In the genomic region with DNA sequence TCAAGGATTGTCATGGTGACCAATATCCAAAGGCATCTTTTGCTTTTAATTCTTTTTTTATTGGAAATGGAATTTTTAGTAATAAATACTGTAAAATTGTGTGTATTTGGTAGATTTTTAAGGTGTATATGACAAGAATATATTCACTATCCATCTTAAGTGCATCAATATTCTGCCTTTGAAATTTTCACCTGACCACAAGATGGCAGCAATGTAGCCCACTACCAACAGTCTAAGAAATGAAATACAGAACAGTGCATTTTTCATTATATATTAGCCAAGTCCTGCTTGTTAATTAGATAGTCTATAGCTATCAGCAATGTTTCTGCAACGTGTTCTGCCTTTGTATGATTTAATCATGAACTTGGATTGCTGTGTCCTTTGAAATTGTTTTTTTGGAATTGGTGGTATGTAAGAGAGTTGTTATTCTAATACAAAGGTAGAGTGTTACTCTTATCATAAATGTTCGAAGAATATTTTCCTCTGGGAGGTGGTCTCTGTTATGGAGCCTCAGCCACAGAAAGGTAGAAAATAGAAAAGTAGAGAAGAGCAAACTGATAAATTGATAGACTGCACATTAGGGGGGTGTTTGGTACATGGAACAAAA, we compare ENCODE assay signal across 8 cellular contexts. TPM values are rescaled to one million over a fixed set of nuclear protein-coding genes. Genes with fewer than 3 reads are reported as not detected.
A peak's percentile ranks its signal among the peaks of the same experiment; 100 is the strongest.
DNase-seq lines count a peak whose midpoint lies in the region; ATAC-seq, FAIRE-seq and TF ChIP-seq lines count a peak whose summit lies in the region.

No MANE protein-coding gene starts in this region.

- FAIRE-seq in H1 (lab: Jason Lieb, UNC), result peak; percentile 19

- H3K4me3 ChIP-seq in H1 (ENCODE audit: extremely low read depth in 1 of 4, insufficient read depth in 2 of 4, low read depth in 3 of 4, low read length in 4 of 4) (no peak overlapping the region), neural cell (ENCODE audit: low read length) (no peak overlapping the region)

- no peak overlapping the region for H4K91ac ChIP-seq in H1 (replicated peaks; ENCODE audit: insufficient read length, low read length)

- no peaks in the 10 kb centered on the region for H3K4me1 ChIP-seq in H1 (replicated peaks in 1 of 4; ENCODE audit: control insufficient read depth in 3 of 4, insufficient read depth in 4 of 4, low read length in 3 of 4)

- H2AK5ac ChIP-seq in H1 (ENCODE audit: low read depth, low read length), result no peak overlapping the region

- H3K9ac ChIP-seq in H1 (replicated peaks in 1 of 4; ENCODE audit: extremely low read depth in 1 of 4, low read depth in 3 of 4, low read length in 3 of 4) (no peak overlapping the region), neural cell (ENCODE audit: low read length) (no peak overlapping the region)

- DNase-seq in NCI-H1417 (lab: John Stamatoyannopoulos, UW), result peak in 2 of 3 experiments; percentile 19 to 67
- no peak for DNase-seq in NCI-H1417 treated with DMSO at 0.1 percent for 48 hours (lab: John Stamatoyannopoulos, UW)
- peak; percentile 1 for DNase-seq in NCI-H774 (lab: John Stamatoyannopoulos, UW)
- no peak for DNase-seq in H1 (ENCODE audit: low read depth in 1 of 2, low spot score in 2 of 2)
- DNase-seq in stimulated activated CD4-positive, alpha-beta T cell treated with anti-CD3 and anti-CD28 coated beads, Interleukin-4, amount 100 ng/mL, for 4 hours, result no peak
- no peak for DNase-seq in NCI-H2107 treated with DMSO at 0.1 percent for 48 hours (lab: John Stamatoyannopoulos, UW; ENCODE audit: unreplicated experiment)

- POLR2A ChIA-PET in H1 (lab: Charles Lee; ENCODE audit: partially characterized antibody), result no interaction called here

- H3K79me2 ChIP-seq in H1 (ENCODE audit: control insufficient read depth in 1 of 2, insufficient read depth in 2 of 2, low read length in 2 of 2) (no peaks in the 10 kb centered on the region), neural cell (replicated peaks; ENCODE audit: insufficient read depth, low read length) (no peaks in the 10 kb centered on the region)

- ATAC-seq in GM21390 (IDR thresholded peaks at IDR 0.05; ENCODE audit: unreplicated experiment), result peak; percentile 66

- H3K9me3 ChIP-seq in H1 (ENCODE audit: insufficient read depth in 2 of 2, low read depth in 1 of 2, low read length in 1 of 2) (no peaks in the 10 kb centered on the region), neural cell (ENCODE audit: low read length) (no peaks in the 10 kb centered on the region)

- TF ChIP-seq CTCF in H1 (IDR thresholded peaks at IDR 0.05; ENCODE audit: control extremely low read depth in 1 of 3, insufficient read depth in 1 of 3, low read depth in 1 of 3, low read length in 3 of 3) (peak in 2 of 3 experiments; percentile 35 to 56; a peak in 2 of 4 replicates), neural cell (IDR thresholded peaks at IDR 0.05; ENCODE audit: poor library complexity, severe bottlenecking) (peak; percentile 82)

- no peak overlapping the region for H3K56ac ChIP-seq in H1 (replicated peaks; ENCODE audit: insufficient read length, low read depth, low read length)

- H4K8ac ChIP-seq in H1 (ENCODE audit: extremely low read depth, insufficient read depth, low read length), result no peak overlapping the region

- H3K14ac ChIP-seq in H1 (ENCODE audit: insufficient read length), result no peak overlapping the region

- CTCF ChIA-PET in H1 (lab: Charles Lee; ENCODE audit: partially characterized antibody), result interaction anchor here (1.0 to 2.1 kb wide), 6 partner anchors 12 to 297 kb away, joined by 3 to 5 read pairs (median 4); no protein-coding TSS in a partner anchor

- no peak overlapping the region for H2BK20ac ChIP-seq in H1 (ENCODE audit: low read length)

- 54% methylated on average over 2 of the region's 2 CpGs; no CpG with 5 or more reads in 1 of the 2 experiments for WGBS in H1 (ENCODE audit: extremely low coverage in 1 of 2, insufficient coverage in 1 of 2, insufficient read length in 1 of 2, insufficient replicate concordance in 2 of 2, low coverage in 1 of 2, low lambda C conversion rate in 2 of 2, missing lambda C conversion rate in 1 of 2), 2 experiments

- peaks cover 0 to 1% (median 0%) of the 10 kb centered on the region in 4 experiments; a peak in 1 of 7 replicates for H3K27me3 ChIP-seq in H1 (replicated peaks in 1 of 4; ENCODE audit: control insufficient read depth in 3 of 4, extremely low read depth in 1 of 4, insufficient read depth in 3 of 4, low read length in 3 of 4)
- H3K27me3 ChIP-seq in neural cell (ENCODE audit: insufficient read depth, low read depth, low read length), result no peaks in the 10 kb centered on the region

- H3K18ac ChIP-seq in H1 (ENCODE audit: extremely low read depth, low read length), result no peak overlapping the region

- no peak overlapping the region for H2BK15ac ChIP-seq in H1 (ENCODE audit: low read length)

- H3K4me2 ChIP-seq in H1 (ENCODE audit: insufficient read depth in 1 of 2, low read depth in 2 of 2, low read length in 2 of 2), result no peak overlapping the region
- H3K4me2 ChIP-seq in neural cell (ENCODE audit: low read length), result no peak overlapping the region

- peak; percentile 71 to 73 for TF ChIP-seq RAD21 in H1 (IDR thresholded peaks at IDR 0.05 in 1 of 2, conservative IDR thresholded peaks at IDR 0.05 in 1 of 2; ENCODE audit: low read depth in 2 of 2, low read length in 2 of 2)
- TF ChIP-seq RAD21 in neural cell (conservative IDR thresholded peaks at IDR 0.05), result peak; percentile 79

- no peak overlapping the region for H4K5ac ChIP-seq in H1 (ENCODE audit: insufficient read length, low read depth, low read length)

- no peaks in the 10 kb centered on the region for H3K23me2 ChIP-seq in H1 (ENCODE audit: low read depth, low read length)

- H3K79me1 ChIP-seq in H1 (ENCODE audit: low read depth, low read length), result no peaks in the 10 kb centered on the region

- H3K23ac ChIP-seq in H1 (ENCODE audit: insufficient read length), result no peak overlapping the region

- no peaks in the 10 kb centered on the region for H3F3A ChIP-seq in neural cell (ENCODE audit: insufficient read depth, low read length, poor library complexity, severe bottlenecking)

- H3K36me3 ChIP-seq in H1 (ENCODE audit: control insufficient read depth in 2 of 4, insufficient read depth in 4 of 4, low read length in 3 of 4) (no peaks in the 10 kb centered on the region), neural cell (ENCODE audit: insufficient read depth, low read length) (no peaks in the 10 kb centered on the region)

- no peak overlapping the region for H3K4ac ChIP-seq in H1 (replicated peaks; ENCODE audit: insufficient read length, low read depth, low read length)

- H2AFZ ChIP-seq in H1 (ENCODE audit: low read length), result no peak overlapping the region
- H2AFZ ChIP-seq in neural cell (ENCODE audit: low read depth, low read length), result no peak overlapping the region

- no peak overlapping the region for H2BK5ac ChIP-seq in H1 (ENCODE audit: low read depth, low read length)

- H2BK12ac ChIP-seq in H1 (ENCODE audit: low read depth, low read length), result no peak overlapping the region

- no peaks in the 10 kb centered on the region for H4K20me1 ChIP-seq in H1 (replicated peaks in 1 of 2; ENCODE audit: control insufficient read depth in 1 of 2, insufficient read depth in 2 of 2, low read length in 2 of 2)
- no peaks in the 10 kb centered on the region for H4K20me1 ChIP-seq in neural cell (ENCODE audit: insufficient read depth)

- TF ChIP-seq EP300 in H1 (IDR thresholded peaks at IDR 0.05; ENCODE audit: borderline replicate concordance in 1 of 2, low read depth in 2 of 2, low read length in 2 of 2) (no peak), neural cell (conservative IDR thresholded peaks at IDR 0.05; ENCODE audit: poor library complexity, severe bottlenecking) (no peak)

- H3K27ac ChIP-seq in H1 (ENCODE audit: low read depth, low read length) (no peak overlapping the region), neural cell (ENCODE audit: low read length) (no peak overlapping the region)

- no peaks in the 10 kb centered on the region for H3K9me2 ChIP-seq in neural cell (ENCODE audit: insufficient read depth, low read length)

- no peak overlapping the region for H2BK120ac ChIP-seq in H1 (replicated peaks; ENCODE audit: low read depth, low read length)

- no peak for TF ChIP-seq POLR2A in H1 (IDR thresholded peaks at IDR 0.05; ENCODE audit: control extremely low read depth in 1 of 2, low read depth in 2 of 2, low read length in 2 of 2)

TF ChIP-seq in H1, 55 proteins besides CTCF, POLR2A, EP300 and RAD21:
- TF ChIP-seq TBP (IDR thresholded peaks at IDR 0.05; ENCODE audit: low read depth, low read length), result no peak
- no peak for TF ChIP-seq HDAC6 (IDR thresholded peaks at IDR 0.05; ENCODE audit: low read depth, low read length)
- no peak for TF ChIP-seq KDM4A (IDR thresholded peaks at IDR 0.05; ENCODE audit: low read depth, low read length, severe bottlenecking)
- no peak for TF ChIP-seq CREB1 (IDR thresholded peaks at IDR 0.05)

TF ChIP-seq in neural cell, 6 proteins besides CTCF, POLR2A, EP300 and RAD21:
- no peak for TF ChIP-seq POLR2AphosphoS5 (IDR thresholded peaks at IDR 0.05)
- TF ChIP-seq SMC3 (conservative IDR thresholded peaks at IDR 0.05; ENCODE audit: poor library complexity), result peak; percentile 83

RNA-seq across cellular contexts. Expression of a gene that starts 38.2 kb away (rescaled TPM):
- total RNA-seq in H1 (2021; fragmentation: NEBNext Ultra II Directional; extraction: Animal tissue kit (Norgen Biotek cat#: 25700)), result not detected in 2 replicates
- not detected in 2 replicates for polyA plus RNA-seq in H1 (2011; rRNA removed)
- not detected for polyA plus RNA-seq in H1 (2011; cell fraction: cytosol; rRNA removed)
- polyA plus RNA-seq in H1 (2011; cell fraction: nucleus; rRNA removed), result not detected
- polyA plus RNA-seq in H1 (2012, experiment 1 of 2), result not detected in 4 replicates
- not detected for polyA plus RNA-seq in H1 (2012, experiment 2 of 2)
- polyA plus RNA-seq in H1 (2013, experiment 1 of 2), result not detected
- not detected for polyA plus RNA-seq in H1 (2013, experiment 2 of 2)
- polyA minus RNA-seq in H1 (2011; rRNA and poly(A)+ RNA removed), result not detected in 2 replicates
- polyA minus RNA-seq in H1 (2011; cell fraction: cytosol; rRNA and poly(A)+ RNA removed), result not detected
- not detected for polyA minus RNA-seq in H1 (2011; cell fraction: nucleus; rRNA and poly(A)+ RNA removed)
- polyA plus RNA-seq in neural cell, result not detected in 2 replicates
- not detected in 2 replicates for polyA minus RNA-seq in neural cell

Comparison
In these comparisons a context has a peak if more than half of its experiments do, and no peak if none do; other contexts are left out.
1. DNase-seq: peak in NCI-H1417 (2 of 3) and NCI-H774 (single experiment); none in NCI-H1417 treated with DMSO at 0.1 percent for 48 hours (single experiment), H1 (0 of 2), stimulated activated CD4-positive, alpha-beta T cell treated with anti-CD3 and anti-CD28 coated beads, Interleukin-4, amount 100 ng/mL, for 4 hours (0 of 2) and NCI-H2107 treated with DMSO at 0.1 percent for 48 hours (single experiment).